Comparison of ENCODE assay signal across 8 cellular contexts in the genomic region with DNA sequence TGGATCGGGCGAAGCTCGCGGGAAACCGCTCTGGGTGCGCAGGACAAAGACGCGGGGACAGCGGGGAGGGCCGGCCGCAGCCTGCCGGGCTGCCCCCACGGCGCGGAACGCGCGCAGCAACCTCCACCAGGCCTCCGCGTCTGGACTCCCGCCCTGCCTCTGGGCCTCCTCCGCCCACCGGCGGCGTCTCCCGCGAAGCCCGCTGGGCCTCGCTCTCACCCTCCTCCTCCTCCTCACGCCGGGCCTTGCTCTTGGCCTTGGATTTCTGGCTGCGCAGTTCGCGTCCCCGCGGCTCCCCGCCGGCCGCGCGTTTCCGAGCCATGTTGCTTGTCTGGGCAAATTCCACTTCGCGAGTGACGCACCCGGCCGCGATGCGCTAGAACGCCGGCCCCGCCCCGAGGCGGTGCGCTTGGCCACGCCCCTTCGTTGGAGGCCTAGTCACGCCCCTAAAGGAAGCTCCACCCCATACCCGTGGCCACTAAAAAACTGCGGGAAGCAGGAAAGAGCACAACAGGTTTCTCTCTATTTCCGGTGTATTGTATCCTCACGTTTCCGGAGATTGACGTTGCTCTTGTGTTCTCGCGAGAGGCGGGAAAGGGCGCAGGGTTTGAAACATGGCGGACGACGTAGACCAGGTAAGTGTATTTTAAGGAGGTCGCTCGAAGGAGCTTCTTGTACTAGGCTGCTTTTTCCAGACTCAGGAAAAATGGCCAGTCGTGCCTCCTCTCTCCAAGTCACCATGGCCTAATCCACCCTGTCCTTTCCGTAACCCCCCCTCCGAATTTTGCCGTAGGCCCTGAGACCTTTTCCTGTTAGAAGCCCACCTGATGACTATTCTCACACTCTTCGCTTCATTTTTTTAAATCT. TPM values are rescaled to one million over a fixed set of nuclear protein-coding genes. Genes with fewer than 3 reads are reported as not detected.
DNase-seq lines count a peak whose midpoint lies in the region; ATAC-seq and TF ChIP-seq lines count a peak whose summit lies in the region.

A gene (plus strand): TSS at position 571 of the 867 bp plus-strand sequence. CDS start 44 bp downstream, at position 615.
A gene (minus strand): TSS at position 355 of the 867 bp plus-strand sequence. CDS start 33 bp downstream, at position 322.

- no peak for TF ChIP-seq RAD21 in SK-N-SH (IDR thresholded peaks at IDR 0.05; ENCODE audit: low read length)

- peak; percentile 96 to 98 for TF ChIP-seq POLR2A in gastroesophageal sphincter (IDR thresholded peaks at IDR 0.05)

- peaks cover 84% of the 10 kb centered on the region for H3K79me2 ChIP-seq in SK-N-SH (ENCODE audit: insufficient read depth)

- peaks cover 14% of the 10 kb centered on the region; the same call in 1 of the 2 replicates for H4K20me1 ChIP-seq in SK-N-SH (ENCODE audit: insufficient read depth)

- DNase-seq in GM04504 (ENCODE audit: low read depth) (peak; percentile 99), NCI-H1048 (lab: John Stamatoyannopoulos, UW) (peak; percentile 92), SK-N-SH (peak; percentile 95), substantia nigra (lab: John Stamatoyannopoulos, UW) (peak; percentile 73 to 99 (median 95))
- DNase-seq in activated naive CD4-positive, alpha-beta T cell treated with anti-CD3 and anti-CD28 coated beads, Interleukin-2, amount 50 U/mL, for 16 hours = peak; percentile 95

- H3K4me3 ChIP-seq in SK-N-SH (ENCODE audit: low read depth in 2 of 2, low read length in 1 of 2) (peak within 1 kb of the TSS; percentile 90 to 98), gastroesophageal sphincter (peak within 1 kb of the TSS; percentile 56 to 81), neutrophil (ENCODE audit: low read depth in 1 of 2, low read length in 1 of 2) (peak within 1 kb of the TSS; percentile 69 to 81)

- peak within 1 kb of the TSS; percentile 75 for H2AFZ ChIP-seq in SK-N-SH (ENCODE audit: low read depth)

- peaks cover 11% of the 10 kb centered on the region for H3F3A ChIP-seq in SK-N-SH (replicated peaks; ENCODE audit: insufficient read depth)

- no peaks in the 10 kb centered on the region for H3K9me2 ChIP-seq in SK-N-SH

- peak within 1 kb of the TSS; percentile 90 for H3K4me2 ChIP-seq in SK-N-SH

- H3K27me3 ChIP-seq in SK-N-SH (ENCODE audit: insufficient read depth) (no peaks in the 10 kb centered on the region), gastroesophageal sphincter (no peaks in the 10 kb centered on the region), neutrophil (no peaks in the 10 kb centered on the region)

- H3K4me1 ChIP-seq in SK-N-SH (ENCODE audit: control insufficient read depth in 1 of 2, insufficient read depth in 2 of 2, low read depth in 1 of 2, low read length in 1 of 2) (peaks cover 17 to 34% of the 10 kb centered on the region in 2 experiments; a peak in 3 of 4 replicates), gastroesophageal sphincter (peaks cover 9 to 61% (median 12%) of the 10 kb centered on the region in 3 donors), neutrophil (ENCODE audit: control insufficient read depth in 1 of 2, insufficient read depth in 1 of 2, low read depth in 1 of 2, low read length in 1 of 2) (peaks cover 16 to 18% of the 10 kb centered on the region in 2 experiments)

- TF ChIP-seq EP300 in SK-N-SH (IDR thresholded peaks at IDR 0.05; ENCODE audit: borderline replicate concordance in 1 of 2, low read depth in 1 of 2, low read length in 1 of 2) (no peak; a peak in 2 of 4 replicates), gastroesophageal sphincter (IDR thresholded peaks at IDR 0.05) (no peak)

- no peaks in the 10 kb centered on the region for H3K9me3 ChIP-seq in SK-N-SH
- H3K9me3 ChIP-seq in gastroesophageal sphincter = no peaks in the 10 kb centered on the region
- no peaks in the 10 kb centered on the region for H3K9me3 ChIP-seq in neutrophil

- peak within 1 kb of the TSS; percentile 90 to 94 for H3K27ac ChIP-seq in SK-N-SH (ENCODE audit: low read depth in 2 of 2, low read length in 1 of 2)
- H3K27ac ChIP-seq in gastroesophageal sphincter = peak within 1 kb of the TSS; percentile 87 to 99 (median 98)
- peak within 1 kb of the TSS; percentile 91 for H3K27ac ChIP-seq in neutrophil
- H3K27ac ChIP-seq in substantia nigra (ENCODE audit: low read depth, low read length, poor library complexity, severe bottlenecking) = peak within 1 kb of the TSS; percentile 85

- TF ChIP-seq CTCF in SK-N-SH (IDR thresholded peaks at IDR 0.05) (no peak), gastroesophageal sphincter (IDR thresholded peaks at IDR 0.05) (peak in 2 of 4 experiments; percentile 20 to 26), neutrophil (IDR thresholded peaks at IDR 0.05) (peak; percentile 41)

- ATAC-seq in HG02571 (IDR thresholded peaks at IDR 0.05; ENCODE audit: unreplicated experiment) (peak; percentile 89), gastroesophageal sphincter (peak; percentile 99)

- POLR2A ChIA-PET in SK-N-SH (lab: Yijun Ruan, JAX) = interaction anchor here (0.6 to 2.0 kb wide), 11 partner anchors 11 to 1389 kb away, joined by 3 to 35 read pairs (median 4); a partner anchor contains a TSS

- peak within 1 kb of the TSS; percentile 94 for H3K9ac ChIP-seq in SK-N-SH

- CTCF ChIA-PET in SK-N-SH (lab: Yijun Ruan, JAX) = interaction anchor here (1.1 to 3.1 kb wide), 8 partner anchors 11 to 330 kb away, joined by 3 to 28 read pairs (median 4); no protein-coding TSS in a partner anchor

- H3K36me3 ChIP-seq in SK-N-SH (replicated peaks in 1 of 2; ENCODE audit: control insufficient read depth in 1 of 2, insufficient read depth in 2 of 2, low read length in 1 of 2) = peaks cover 21 to 22% of the 10 kb centered on the region in 2 experiments
- peaks cover 0 to 22% of the 10 kb centered on the region in 2 donors for H3K36me3 ChIP-seq in gastroesophageal sphincter
- H3K36me3 ChIP-seq in neutrophil = peaks cover 18% of the 10 kb centered on the region

- under 1% methylated on average over 25 of the region's 78 CpGs for WGBS in SK-N-SH (ENCODE audit: low lambda C conversion rate)
- 0% methylated on average over 18 to 22 of the region's 78 CpGs for WGBS in gastroesophageal sphincter (ENCODE audit: low coverage in 1 of 2), 2 donors

TF ChIP-seq in SK-N-SH, 30 proteins besides CTCF, POLR2A, EP300 and RAD21 (continues in another document):
- peak; percentile 86 for TF ChIP-seq GABPA (IDR thresholded peaks at IDR 0.05; ENCODE audit: low read depth)
- TF ChIP-seq, protein P1, sequence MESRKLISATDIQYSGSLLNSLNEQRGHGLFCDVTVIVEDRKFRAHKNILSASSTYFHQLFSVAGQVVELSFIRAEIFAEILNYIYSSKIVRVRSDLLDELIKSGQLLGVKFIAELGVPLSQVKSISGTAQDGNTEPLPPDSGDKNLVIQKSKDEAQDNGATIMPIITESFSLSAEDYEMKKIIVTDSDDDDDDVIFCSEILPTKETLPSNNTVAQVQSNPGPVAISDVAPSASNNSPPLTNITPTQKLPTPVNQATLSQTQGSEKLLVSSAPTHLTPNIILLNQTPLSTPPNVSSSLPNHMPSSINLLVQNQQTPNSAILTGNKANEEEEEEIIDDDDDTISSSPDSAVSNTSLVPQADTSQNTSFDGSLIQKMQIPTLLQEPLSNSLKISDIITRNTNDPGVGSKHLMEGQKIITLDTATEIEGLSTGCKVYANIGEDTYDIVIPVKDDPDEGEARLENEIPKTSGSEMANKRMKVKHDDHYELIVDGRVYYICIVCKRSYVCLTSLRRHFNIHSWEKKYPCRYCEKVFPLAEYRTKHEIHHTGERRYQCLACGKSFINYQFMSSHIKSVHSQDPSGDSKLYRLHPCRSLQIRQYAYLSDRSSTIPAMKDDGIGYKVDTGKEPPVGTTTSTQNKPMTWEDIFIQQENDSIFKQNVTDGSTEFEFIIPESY (IDR thresholded peaks at IDR 0.05; ENCODE audit: borderline replicate concordance, low read depth) = peak; percentile 99
- TF ChIP-seq SIN3A (IDR thresholded peaks at IDR 0.05; ENCODE audit: borderline replicate concordance, low read depth, low read length) = peak; percentile 96
- TF ChIP-seq, protein P2, sequence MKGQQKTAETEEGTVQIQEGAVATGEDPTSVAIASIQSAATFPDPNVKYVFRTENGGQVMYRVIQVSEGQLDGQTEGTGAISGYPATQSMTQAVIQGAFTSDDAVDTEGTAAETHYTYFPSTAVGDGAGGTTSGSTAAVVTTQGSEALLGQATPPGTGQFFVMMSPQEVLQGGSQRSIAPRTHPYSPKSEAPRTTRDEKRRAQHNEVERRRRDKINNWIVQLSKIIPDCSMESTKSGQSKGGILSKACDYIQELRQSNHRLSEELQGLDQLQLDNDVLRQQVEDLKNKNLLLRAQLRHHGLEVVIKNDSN (IDR thresholded peaks at IDR 0.05; ENCODE audit: borderline replicate concordance, low read depth) = 0 out of 2 replicates have a peak, but pooled peaks have one; percentile 8
- no peak for TF ChIP-seq SMC3 (IDR thresholded peaks at IDR 0.05; ENCODE audit: low read depth, low read length)
- TF ChIP-seq FOSL2 (IDR thresholded peaks at IDR 0.05; ENCODE audit: borderline replicate concordance, low read depth) = peak; percentile 33; the same call in 1 of the 2 replicates
- no peak for TF ChIP-seq FOXM1 (IDR thresholded peaks at IDR 0.05; ENCODE audit: low read depth)
- peak; percentile 76 for TF ChIP-seq TAF1 (IDR thresholded peaks at IDR 0.05; ENCODE audit: borderline replicate concordance, low read depth, low read length)
- no peak for TF ChIP-seq MEF2A (IDR thresholded peaks at IDR 0.05; ENCODE audit: borderline replicate concordance, low read depth)
- TF ChIP-seq CHD2 (IDR thresholded peaks at IDR 0.05; ENCODE audit: low read length, partially characterized antibody) = peak; percentile 100
- TF ChIP-seq RFX5 (IDR thresholded peaks at IDR 0.05; ENCODE audit: low read length) = 0 out of 2 replicates have a peak, but pooled peaks have one; percentile 41
- TF ChIP-seq ELF1 (IDR thresholded peaks at IDR 0.05) = peak; percentile 93
- TF ChIP-seq NRF1 (IDR thresholded peaks at IDR 0.05; ENCODE audit: low read depth, low read length) = peak; percentile 42; the same call in 1 of the 2 replicates
- peak; percentile 97 for TF ChIP-seq POLR2AphosphoS5 (IDR thresholded peaks at IDR 0.05; ENCODE audit: low read depth, low read length)
- TF ChIP-seq TCF12 (IDR thresholded peaks at IDR 0.05) = no peak

RNA-seq across cellular contexts. Expression of the first gene that starts in this region (rescaled TPM):
- 5.1 and 6.4 TPM in 2 replicates for polyA plus RNA-seq in SK-N-SH (2012; rRNA removed)
- polyA plus RNA-seq in SK-N-SH (2012; cell fraction: cytosol; rRNA removed) = 9.3 and 15.8 TPM in 2 replicates
- polyA plus RNA-seq in SK-N-SH (2012; cell fraction: nucleus; rRNA removed) = 0.66 and 1.4 TPM in 2 replicates
- total RNA-seq in gastroesophageal sphincter = 10 to 100 TPM in 3 of 4 donors, 1 to 10 TPM in 1; 7.9 to 15.6 (median 12.7) TPM

RNA-seq across cellular contexts. Expression of the second gene that starts in this region (rescaled TPM):
- 50.0 and 52.0 TPM in 2 replicates for polyA plus RNA-seq in SK-N-SH (2012; rRNA removed)
- polyA plus RNA-seq in SK-N-SH (2012; cell fraction: cytosol; rRNA removed) = 41.9 and 42.1 TPM in 2 replicates
- polyA plus RNA-seq in SK-N-SH (2012; cell fraction: nucleus; rRNA removed) = 140 and 154 TPM in 2 replicates
- 10 to 100 TPM; 27.6 to 73.0 (median 34.4) TPM for total RNA-seq in gastroesophageal sphincter

Comparison
In these comparisons a context has a peak if more than half of its experiments do, and no peak if none do; other contexts are left out.
1. Peak in every context shown above with its lines: DNase-seq, ATAC-seq, H3K4me3 ChIP-seq and H3K27ac ChIP-seq.